In the genomic region with DNA sequence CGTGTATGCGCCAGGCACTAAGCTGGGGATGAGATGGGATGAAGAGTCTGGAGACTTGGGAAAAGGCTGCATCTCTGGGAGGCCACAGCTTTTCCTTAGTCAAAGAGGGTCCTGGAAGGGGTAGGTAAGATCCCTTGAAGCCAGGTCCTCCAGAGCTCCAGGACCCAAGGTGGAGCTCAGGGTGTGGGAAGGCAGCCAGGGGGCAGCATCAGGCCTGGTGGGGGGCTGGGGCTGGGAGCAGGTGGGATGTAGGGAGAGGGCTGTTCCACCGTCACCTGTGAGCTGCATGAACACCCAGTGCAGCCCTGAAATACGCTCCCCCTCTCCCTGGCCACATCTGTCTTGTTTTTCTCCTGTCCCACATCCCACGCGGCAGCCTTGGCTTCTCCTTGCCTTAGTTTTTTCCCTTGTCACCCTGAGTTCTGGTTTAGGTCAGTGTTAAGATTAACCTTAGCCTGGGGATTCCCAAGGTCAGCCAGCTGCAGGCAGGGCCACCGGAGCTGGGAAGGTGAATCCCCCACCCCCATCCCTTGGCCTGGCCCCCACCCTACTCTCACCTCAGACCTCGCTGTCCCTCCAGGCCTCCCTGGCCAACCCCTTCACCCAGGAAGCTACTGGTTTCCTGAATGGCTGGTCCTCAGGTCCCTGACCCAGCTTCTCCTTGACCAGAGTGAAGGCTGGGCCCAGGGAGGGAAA, we compare ENCODE assay signal across 8 cellular contexts. TPM values are rescaled to one million over a fixed set of nuclear protein-coding genes. Genes with fewer than 3 reads are reported as not detected.
"Had no signal": no experiment of that assay in that cellular context is flagged by ENCODE, and none has a peak within 500 bp of the region (broad histone marks: within the 10 kb centered on the region; RNA-seq: fewer than 3 reads in every experiment).

No MANE protein-coding gene starts in this region.

RNA-seq across cellular contexts. Expression of a gene that starts 17.6 kb away (rescaled TPM):
- total RNA-seq: HT1080, LHCN-M2, MCF 10A, OCI-LY7, PC-3, SK-MEL-5 had no signal
- polyA plus RNA-seq: IgD-negative memory B cell, SK-N-SH had no signal

RNA-seq across cellular contexts. Expression of a gene that starts 34.4 kb away (rescaled TPM):
- total RNA-seq: LHCN-M2, MCF 10A, SK-MEL-5 had no signal
- polyA plus RNA-seq: IgD-negative memory B cell had no signal
